Comparison of ENCODE assay signal across 8 cellular contexts in the genomic region with DNA sequence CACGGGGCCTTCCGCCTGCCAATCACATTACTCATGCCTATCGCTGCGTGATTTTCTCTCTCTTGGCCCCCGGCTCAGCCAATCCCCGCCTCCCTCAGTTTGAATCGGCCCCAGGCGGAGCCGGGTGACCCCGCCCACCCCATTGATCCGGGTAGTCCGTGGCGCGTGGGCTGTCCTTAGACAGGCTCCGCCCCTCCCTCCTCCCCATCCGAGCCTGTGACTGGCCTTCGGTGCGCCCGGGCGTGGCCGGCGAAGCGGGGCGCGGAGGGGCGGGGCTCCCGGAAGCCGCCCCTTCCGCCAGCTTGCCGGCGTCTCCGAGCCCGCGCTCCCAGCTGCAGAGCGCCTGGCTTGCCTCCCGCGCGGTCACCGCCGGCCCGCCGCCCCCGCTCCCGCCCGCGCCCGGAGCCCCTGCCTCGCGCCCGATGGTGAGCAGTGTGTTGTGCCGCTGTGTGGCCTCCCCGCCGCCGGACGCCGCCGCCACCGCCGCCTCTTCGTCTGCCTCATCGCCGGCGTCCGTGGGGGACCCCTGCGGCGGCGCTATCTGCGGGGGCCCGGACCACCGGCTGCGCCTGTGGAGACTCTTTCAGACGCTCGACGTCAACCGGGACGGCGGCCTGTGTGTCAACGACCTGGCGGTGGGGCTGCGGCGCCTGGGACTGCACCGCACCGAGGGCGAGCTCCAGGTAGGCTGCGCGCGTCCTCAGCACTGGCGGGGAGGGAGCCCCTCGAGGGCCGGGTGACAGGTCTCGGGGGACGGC. TPM values are rescaled to one million over a fixed set of nuclear protein-coding genes. Genes with fewer than 3 reads are reported as not detected.
DNase-seq lines count a peak whose midpoint lies in the region; ATAC-seq and TF ChIP-seq lines count a peak whose summit lies in the region.

SLC25A25 (plus strand) TSS at position 335 of the 758 bp plus-strand sequence; CDS start at position 423, 88 bp downstream.

- H3K4me1 Mint-ChIP-seq in type B pancreatic cell (ENCODE audit: unreplicated experiment), result peaks cover 39% of the 10 kb centered on the region

- H3K27ac Mint-ChIP-seq in type B pancreatic cell, result peak within 1 kb of the TSS; percentile 85

- H3K27me3 ChIP-seq in adipocyte (replicated peaks; ENCODE audit: control insufficient read depth, insufficient read depth, low read length), result no peaks in the 10 kb centered on the region

- H3K36me3 ChIP-seq in adipocyte (ENCODE audit: control insufficient read depth, insufficient read depth, low read length, severe bottlenecking), result peaks cover 4% of the 10 kb centered on the region

- H3K4me3 ChIP-seq in GM12875 (ENCODE audit: low read depth, low read length) (peak within 1 kb of the TSS; percentile 87), adipocyte (ENCODE audit: low read length) (peak within 1 kb of the TSS; percentile 95)

- DNase-seq in NCI-H1436 (lab: John Stamatoyannopoulos, UW), result peak; percentile 99
- peak; percentile 100 for DNase-seq in T follicular helper cell (ENCODE audit: low read depth)
- DNase-seq in adipocyte (ENCODE audit: low read depth), result peak; percentile 100
- peak; percentile 100 for DNase-seq in cardiac septum (ENCODE audit: low spot score)
- DNase-seq in pons (ENCODE audit: low spot score), result peak; percentile 99
- peak; percentile 100 for DNase-seq in type B pancreatic cell (ENCODE audit: extremely low spot score, unreplicated experiment)

- H3K9me3 ChIP-seq in adipocyte (ENCODE audit: control insufficient read depth, low read length), result no peaks in the 10 kb centered on the region

- ATAC-seq in HG02798 (IDR thresholded peaks at IDR 0.05; ENCODE audit: poor library complexity, unreplicated experiment), result peak; percentile 80

- intact Hi-C loops in cardiac septum (cut with DNase I), result loop anchor here (2.0 kb wide), 1 partner anchor 31 kb away; no protein-coding TSS in a partner anchor

- TF ChIP-seq CTCF in GM12875 (IDR thresholded peaks at IDR 0.05; ENCODE audit: borderline replicate concordance, insufficient read depth, low read depth, low read length) (no peak), type B pancreatic cell (conservative IDR thresholded peaks at IDR 0.05) (no peak)

- peak within 1 kb of the TSS; percentile 93 for H3K9ac ChIP-seq in adipocyte (ENCODE audit: low read length)

- no peaks in the 10 kb centered on the region for H3K9me3 Mint-ChIP-seq in type B pancreatic cell

- peaks cover 8% of the 10 kb centered on the region for H3K36me3 Mint-ChIP-seq in type B pancreatic cell

- peaks cover 58% of the 10 kb centered on the region for H3K4me1 ChIP-seq in adipocyte (ENCODE audit: control insufficient read depth, insufficient read depth, low read length)

- no peaks in the 10 kb centered on the region for H3K27me3 Mint-ChIP-seq in type B pancreatic cell

- peak within 1 kb of the TSS; percentile 92 for H3K4me3 Mint-ChIP-seq in type B pancreatic cell

RNA-seq across cellular contexts. Expression of gene SLC25A25, which starts in this region (rescaled TPM):
- total RNA-seq in cardiac septum (5.6 TPM), type B pancreatic cell (ENCODE audit: low replicate concordance) (19.1 and 39.0 TPM in 2 replicates)

Comparison
In these comparisons a context has a peak if more than half of its experiments do, and no peak if none do; other contexts are left out.
1. Peak in every context shown above with its lines: DNase-seq, ATAC-seq and H3K4me3 ChIP-seq.